19 cellular contexts compared by ENCODE assay signal in genomic region chr2:80496770-80497169, GRCh38.
DNase-seq lines count a peak whose midpoint lies in the region; ATAC-seq, FAIRE-seq and TF ChIP-seq lines count a peak whose summit lies in the region.
"Had no signal": no experiment of that assay in that cellular context is flagged by ENCODE, and none has a peak within 500 bp of the region (broad histone marks: within the 10 kb centered on the region; RNA-seq: fewer than 3 reads in every experiment).

No MANE protein-coding gene starts in this region.

- TF ChIP-seq POLR2A in GM12891 (IDR thresholded peaks at IDR 0.05; ENCODE audit: low read depth, low read length), result no peak

- ATAC-seq in GM19035 (IDR thresholded peaks at IDR 0.05; ENCODE audit: unreplicated experiment) (no peak), GM19328 (IDR thresholded peaks at IDR 0.05; ENCODE audit: unreplicated experiment) (no peak)
- ATAC-seq: activated CD8-positive, alpha-beta memory T cell treated with anti-CD3 and anti-CD28 coated beads, Interleukin-2, amount 10 ng/mL, durations not matched to agents 7 days and 5 days had no signal

- FAIRE-seq in HTR-8/SVneo (lab: Jason Lieb, UNC) (no peak), bronchial epithelial cell (lab: Jason Lieb, UNC) (no peak), GM12891 (lab: Jason Lieb, UNC) (no peak)

- H3K9me3 ChIP-seq in AG04450 (ENCODE audit: control insufficient read depth, insufficient read depth, low read length), result no peaks in the 10 kb centered on the region
- H3K9me3 ChIP-seq: left ventricle myocardium inferior, upper lobe of left lung had no signal

- H3K4me3 ChIP-seq in AG04450 (ENCODE audit: low read depth, low read length), result no peak overlapping the region
- H3K4me3 ChIP-seq in bronchial epithelial cell (ENCODE audit: low read depth, low read length), result no peak overlapping the region
- H3K4me3 ChIP-seq: left ventricle myocardium inferior, neural progenitor cell, upper lobe of left lung had no signal

- H3K36me3 ChIP-seq in bronchial epithelial cell (ENCODE audit: control insufficient read depth, insufficient read depth, low read length), result no peaks in the 10 kb centered on the region
- H3K36me3 ChIP-seq: left ventricle myocardium inferior, neural progenitor cell, upper lobe of left lung had no signal

- H3K27me3 ChIP-seq in AG04450 (ENCODE audit: control insufficient read depth, insufficient read depth, low read length) (peaks cover 2% of the 10 kb centered on the region), bronchial epithelial cell (ENCODE audit: control insufficient read depth, insufficient read depth, low read length) (no peaks in the 10 kb centered on the region)
- H3K27me3 ChIP-seq: neural progenitor cell, upper lobe of left lung had no signal

- DNase-seq in AG04450 (ENCODE audit: low read depth, low spot score) (peak; percentile 26), HTR-8/SVneo (ENCODE audit: insufficient read length, low spot score) (peak; percentile 18), bronchial epithelial cell (ENCODE audit: low read depth) (peak; percentile 86), kidney tubule cell (ENCODE audit: low spot score) (peak; percentile 85), GM12891 (ENCODE audit: insufficient read length, low spot score) (no peak), NCI-H2029 treated with DMSO at 0.1 percent for 48 hours (lab: John Stamatoyannopoulos, UW) (no peak)
- DNase-seq: activated CD8-positive, alpha-beta memory T cell treated with anti-CD3 and anti-CD28 coated beads, Interleukin-2, amount 10 ng/mL, durations not matched to agents 7 days and 5 days; activated naive CD8-positive, alpha-beta T cell treated with anti-CD3 and anti-CD28 coated beads, Interleukin-2, amount 10 ng/mL, durations not matched to agents 7 days and 5 days; DND-41; KG1; left ventricle myocardium inferior; NCI-H1694; NCI-H748 treated with DMSO at 0.1 percent for 48 hours; SHP77 treated with DMSO at 0.1 percent for 48 hours; stimulated activated CD4-positive, alpha-beta T cell treated with anti-CD3 and anti-CD28 coated beads, Interleukin-12 subunit alpha, Interleukin-12 subunit beta, amount 100 ng/mL, for 4 hours; upper lobe of left lung had no signal

- CTCF ChIA-PET in AG04450 (lab: Charles Lee), result interaction anchor here (0.7 to 7.7 kb wide), 7 partner anchors 16 to 560 kb away, joined by 3 to 182 read pairs (median 4); no protein-coding TSS in a partner anchor

- no peak overlapping the region for H3K27ac ChIP-seq in AG04450 (ENCODE audit: low read depth, low read length)
- H3K27ac ChIP-seq: left ventricle myocardium inferior, neural progenitor cell, upper lobe of left lung had no signal

- TF ChIP-seq CTCF in AG04450 (IDR thresholded peaks at IDR 0.05; ENCODE audit: low read depth, low read length) (no peak), bronchial epithelial cell (IDR thresholded peaks at IDR 0.05; ENCODE audit: insufficient read depth, low read length, severe bottlenecking) (no peak)

- POLR2A ChIA-PET in AG04450 (lab: Yijun Ruan, JAX), result interaction anchor here (0.7 kb wide), 1 partner anchor 783 kb away, joined by 8 read pairs; no protein-coding TSS in a partner anchor

TF ChIP-seq in GM12891, 5 proteins besides CTCF, POLR2A, EP300 and RAD21:
- TF ChIP-seq POU2F2 (IDR thresholded peaks at IDR 0.05; ENCODE audit: low read depth, low read length) (no peak), TAF1 (IDR thresholded peaks at IDR 0.05; ENCODE audit: low read depth, low read length) (no peak), PAX5 (IDR thresholded peaks at IDR 0.05; ENCODE audit: insufficient read depth, low read length, severe bottlenecking) (no peak), POLR2AphosphoS5 (IDR thresholded peaks at IDR 0.05; ENCODE audit: low read depth, low read length) (no peak)

Comparison
In these comparisons a context has a peak if more than half of its experiments do, and no peak if none do; other contexts are left out.
1. DNase-seq: peak in AG04450 (single experiment), HTR-8/SVneo (single experiment), bronchial epithelial cell (single experiment) and kidney tubule cell (single experiment); none in GM12891 (single experiment) and NCI-H2029 treated with DMSO at 0.1 percent for 48 hours (single experiment).